20 cellular contexts compared by ENCODE assay signal in genomic region chr13:42930136-42930535, GRCh38.
DNase-seq lines count a peak whose midpoint lies in the region; TF ChIP-seq lines count a peak whose summit lies in the region.
"Had no signal": no experiment of that assay in that cellular context is flagged by ENCODE, and none has a peak within 500 bp of the region (broad histone marks: within the 10 kb centered on the region; RNA-seq: fewer than 3 reads in every experiment).

No MANE protein-coding gene starts in this region.

- H3K27ac ChIP-seq in neural cell (ENCODE audit: low read length) = peak overlapping the region; percentile 28
- H3K27ac ChIP-seq: 22Rv1, A549, BLaER1, HL-60 had no signal

- H3K36me3 Mint-ChIP-seq in activated T-helper 2 cell treated with anti-CD3 and anti-CD28 coated beads, Interferon-gamma antibody, Interleukin-2, Interleukin-4, amounts not matched to agents 10 μg/mL and 5 μg/mL and 100 μg/mL, durations not matched to agents 14 hours and 24 hours and 36 hours (ENCODE audit: low read depth) = peaks cover 53% of the 10 kb centered on the region

- peaks cover 12% of the 10 kb centered on the region for H3K4me1 Mint-ChIP-seq in activated T-helper 2 cell treated with anti-CD3 and anti-CD28 coated beads, Interferon-gamma antibody, Interleukin-2, Interleukin-4, amounts not matched to agents 10 μg/mL and 5 μg/mL and 100 μg/mL, durations not matched to agents 14 hours and 24 hours and 36 hours (ENCODE audit: low read depth)
- H3K4me1 Mint-ChIP-seq: CD14-positive monocyte had no signal

- no peaks in the 10 kb centered on the region for H3K27me3 Mint-ChIP-seq in activated T-helper 2 cell treated with anti-CD3 and anti-CD28 coated beads, Interferon-gamma antibody, Interleukin-2, Interleukin-4, amounts not matched to agents 10 μg/mL and 5 μg/mL and 100 μg/mL, durations not matched to agents 14 hours and 24 hours and 36 hours (ENCODE audit: low read depth)

- no peak for TF ChIP-seq CTCF in neural cell (IDR thresholded peaks at IDR 0.05; ENCODE audit: poor library complexity, severe bottlenecking)

- no peaks in the 10 kb centered on the region for H4K20me1 ChIP-seq in neural cell (ENCODE audit: insufficient read depth)
- H4K20me1 ChIP-seq: BLaER1 had no signal

- no peak overlapping the region for H3K27ac Mint-ChIP-seq in activated T-helper 2 cell treated with anti-CD3 and anti-CD28 coated beads, Interferon-gamma antibody, Interleukin-2, Interleukin-4, amounts not matched to agents 10 μg/mL and 5 μg/mL and 100 μg/mL, durations not matched to agents 14 hours and 24 hours and 36 hours
- H3K27ac Mint-ChIP-seq: CD14-positive monocyte; CD8-positive, alpha-beta T cell; HFFc6 had no signal

- H3K9ac ChIP-seq in adipocyte (ENCODE audit: low read length) = no peak overlapping the region
- H3K9ac ChIP-seq in neural cell (ENCODE audit: low read length) = no peak overlapping the region
- H3K9ac ChIP-seq: BLaER1 had no signal

- peaks cover 8% of the 10 kb centered on the region for H3K36me3 ChIP-seq in adipocyte (ENCODE audit: control insufficient read depth, insufficient read depth, low read length, severe bottlenecking)
- H3K36me3 ChIP-seq in neural cell (ENCODE audit: insufficient read depth, low read length) = no peaks in the 10 kb centered on the region
- H3K36me3 ChIP-seq: BLaER1 had no signal

- H3K27me3 ChIP-seq in adipocyte (replicated peaks; ENCODE audit: control insufficient read depth, insufficient read depth, low read length) = no peaks in the 10 kb centered on the region
- no peaks in the 10 kb centered on the region for H3K27me3 ChIP-seq in neural cell (ENCODE audit: insufficient read depth, low read depth, low read length)
- H3K27me3 ChIP-seq: BLaER1 had no signal

- H3K79me2 ChIP-seq in neural cell (replicated peaks; ENCODE audit: insufficient read depth, low read length) = no peaks in the 10 kb centered on the region

- TF ChIP-seq RAD21 in neural cell (conservative IDR thresholded peaks at IDR 0.05) = no peak

- H3K4me3 ChIP-seq in adipocyte (ENCODE audit: low read length) = no peak overlapping the region
- H3K4me3 ChIP-seq in neural cell (ENCODE audit: low read length) = peak overlapping the region; percentile 36
- H3K4me3 ChIP-seq: A549, BLaER1 had no signal

- H3F3A ChIP-seq in neural cell (ENCODE audit: insufficient read depth, low read length, poor library complexity, severe bottlenecking) = no peaks in the 10 kb centered on the region

- H2AFZ ChIP-seq in neural cell (ENCODE audit: low read depth, low read length) = no peak overlapping the region

- peaks cover 9% of the 10 kb centered on the region for H3K4me1 ChIP-seq in adipocyte (ENCODE audit: control insufficient read depth, insufficient read depth, low read length)
- H3K4me1 ChIP-seq: A549 had no signal

- TF ChIP-seq EP300 in neural cell (conservative IDR thresholded peaks at IDR 0.05; ENCODE audit: poor library complexity, severe bottlenecking) = no peak

- H3K9me3 ChIP-seq in adipocyte (ENCODE audit: control insufficient read depth, low read length) (peaks cover 7% of the 10 kb centered on the region), neural cell (ENCODE audit: low read length) (no peaks in the 10 kb centered on the region)
- H3K9me3 ChIP-seq: A549, BLaER1 had no signal

- DNase-seq in NCI-H526 (lab: John Stamatoyannopoulos, UW) (peak; percentile 6 to 7), NCI-H526 treated with DMSO at 0.1 percent for 48 hours (lab: John Stamatoyannopoulos, UW) (no peak), adipocyte (ENCODE audit: low read depth) (peak; percentile 19), hypothalamus (lab: John Stamatoyannopoulos, UW) (no peak)
- no peak for DNase-seq in activated T-helper 2 cell treated with anti-CD3 and anti-CD28 coated beads, Interferon-gamma antibody, Interleukin-2, Interleukin-4, amounts not matched to agents 10 μg/mL and 5 μg/mL and 100 μg/mL, durations not matched to agents 14 hours and 24 hours and 36 hours (ENCODE audit: low spot score)
- DNase-seq in activated T-cell treated with anti-CD3 and anti-CD28 coated beads, Interleukin-2, amount 50 U/mL, for 48 hours = no peak
- DNase-seq: Calu3; CD8-positive, alpha-beta T cell; DMS79 treated with DMSO at 0.1 percent for 48 hours; GF-D8; GOT3; H7; HFFc6; IMR-90 had no signal

- H3K4me2 ChIP-seq in neural cell (ENCODE audit: low read length) = peak overlapping the region; percentile 13
- H3K4me2 ChIP-seq: A549, BLaER1 had no signal

- intact Hi-C loops in activated T-helper 2 cell treated with anti-CD3 and anti-CD28 coated beads, Interferon-gamma antibody, Interleukin-2, Interleukin-4, amounts not matched to agents 10 μg/mL and 5 μg/mL and 100 μg/mL, durations not matched to agents 14 hours and 24 hours and 36 hours (cut with micrococcal nuclease) = no loop called here

- no peaks in the 10 kb centered on the region for H3K9me3 Mint-ChIP-seq in activated T-helper 2 cell treated with anti-CD3 and anti-CD28 coated beads, Interferon-gamma antibody, Interleukin-2, Interleukin-4, amounts not matched to agents 10 μg/mL and 5 μg/mL and 100 μg/mL, durations not matched to agents 14 hours and 24 hours and 36 hours
- H3K9me3 Mint-ChIP-seq: CD8-positive, alpha-beta T cell; HFFc6 had no signal

- no peaks in the 10 kb centered on the region for H3K9me2 ChIP-seq in neural cell (ENCODE audit: insufficient read depth, low read length)

- no peak overlapping the region for H3K4me3 Mint-ChIP-seq in activated T-helper 2 cell treated with anti-CD3 and anti-CD28 coated beads, Interferon-gamma antibody, Interleukin-2, Interleukin-4, amounts not matched to agents 10 μg/mL and 5 μg/mL and 100 μg/mL, durations not matched to agents 14 hours and 24 hours and 36 hours (ENCODE audit: low read depth)
- H3K4me3 Mint-ChIP-seq: CD14-positive monocyte; CD8-positive, alpha-beta T cell; HFFc6 had no signal

TF ChIP-seq in neural cell, 6 proteins besides CTCF, POLR2A, EP300 and RAD21:
- no peak for TF ChIP-seq EZH2 (IDR thresholded peaks at IDR 0.05; ENCODE audit: borderline replicate concordance, insufficient read depth, low read length, poor library complexity, severe bottlenecking)
- no peak for TF ChIP-seq TAF1 (IDR thresholded peaks at IDR 0.05; ENCODE audit: low read depth)
- no peak for TF ChIP-seq REST (IDR thresholded peaks at IDR 0.05; ENCODE audit: borderline replicate concordance)
- TF ChIP-seq POLR2AphosphoS5 (IDR thresholded peaks at IDR 0.05) = no peak
- peak; percentile 18 for TF ChIP-seq SMC3 (conservative IDR thresholded peaks at IDR 0.05; ENCODE audit: poor library complexity)
- no peak for TF ChIP-seq MXI1 (conservative IDR thresholded peaks at IDR 0.05; ENCODE audit: poor library complexity, severe bottlenecking)

Comparison
In these comparisons a context has a peak if more than half of its experiments do, and no peak if none do; other contexts are left out.
1. DNase-seq: peak in NCI-H526 (2 of 2) and adipocyte (single experiment); none in NCI-H526 treated with DMSO at 0.1 percent for 48 hours (single experiment), activated T-helper 2 cell treated with anti-CD3 and anti-CD28 coated beads, Interferon-gamma antibody, Interleukin-2, Interleukin-4, amounts not matched to agents 10 μg/mL and 5 μg/mL and 100 μg/mL, durations not matched to agents 14 hours and 24 hours and 36 hours (single experiment), activated T-cell treated with anti-CD3 and anti-CD28 coated beads, Interleukin-2, amount 50 U/mL, for 48 hours (0 of 2) and hypothalamus (0 of 51).